Comparison of ENCODE assay signal across 8 cellular contexts in genomic region chr19:5790573-5791520, GRCh38. TPM values are rescaled to one million over a fixed set of nuclear protein-coding genes. Genes with fewer than 3 reads are reported as not detected.
DNase-seq lines count a peak whose midpoint lies in the region; ATAC-seq and TF ChIP-seq lines count a peak whose summit lies in the region.

DUS3L (minus strand) TSS chr19:5791163; CDS start chr19:5791141, 22 bp downstream.

- peaks cover 46% of the 10 kb centered on the region for H3K36me3 Mint-ChIP-seq in activated B cell treated with CpG ODN at 0.5 μM for 24 hours (ENCODE audit: low read depth)
- H3K36me3 Mint-ChIP-seq in immature natural killer cell: peaks cover 10 to 14% (median 13%) of the 10 kb centered on the region in 3 donors

- intact Hi-C loops in activated B cell treated with CpG ODN at 0.5 μM for 24 hours (cut with micrococcal nuclease): loop anchor here (1.0 to 5.0 kb wide), 11 partner anchors 13 to 1319 kb away; partner anchors contain the start of genes CATSPERD, FEM1A, GPR108 and HDGFL2

- H3K27ac Mint-ChIP-seq in activated B cell treated with CpG ODN at 0.5 μM for 24 hours (peak within 1 kb of the TSS; percentile 100), immature natural killer cell (peak within 1 kb of the TSS; percentile 100)

- TF ChIP-seq CTCF in activated B cell treated with CpG ODN at 0.5 μM for 24 hours (IDR thresholded peaks at IDR 0.05): no peak

- H3K4me1 Mint-ChIP-seq in activated B cell treated with CpG ODN at 0.5 μM for 24 hours (peaks cover 15% of the 10 kb centered on the region), immature natural killer cell (peaks cover 15% of the 10 kb centered on the region in 2 donors)

- peak within 1 kb of the TSS; percentile 97 for H3K4me3 Mint-ChIP-seq in activated B cell treated with CpG ODN at 0.5 μM for 24 hours
- peak within 1 kb of the TSS; percentile 98 to 100 (median 99) for H3K4me3 Mint-ChIP-seq in immature natural killer cell

- in situ Hi-C loops in GM18951 (cut with MboI; ENCODE audit: low sequenced_read_pairs, unreplicated experiment): no loop called here

- H3K9me3 Mint-ChIP-seq in activated B cell treated with CpG ODN at 0.5 μM for 24 hours (no peaks in the 10 kb centered on the region), immature natural killer cell (no peaks in the 10 kb centered on the region)

- DNase-seq in AG08395 (ENCODE audit: low spot score) (peak; percentile 99), NCI-H345 (lab: John Stamatoyannopoulos, UW) (peak; percentile 99), activated B cell treated with CpG ODN at 0.5 μM for 24 hours (peak; percentile 89), caudate nucleus (lab: John Stamatoyannopoulos, UW) (peak; percentile 75 to 99 (median 95)), immature natural killer cell (peak; percentile 94 to 95 (median 95)), smooth muscle cell of the brain vasculature (ENCODE audit: low read depth, low spot score) (peak; percentile 96)

- POLR2A ChIA-PET in activated B cell treated with CpG ODN at 0.5 μM for 24 hours (lab: Charles Lee): interaction anchor here (0.7 to 2.9 kb wide), 8 partner anchors 9 to 168 kb away, joined by 4 to 15 read pairs (median 4); partner anchors contain the start of genes CATSPERD, LONP1, NRTN and SAFB

- CTCF ChIA-PET in activated B cell treated with CpG ODN at 0.5 μM for 24 hours (lab: Charles Lee): interaction anchor here (2.3 kb wide), 1 partner anchor 13 kb away, joined by 10 read pairs; no protein-coding TSS in a partner anchor

- peaks cover 3% of the 10 kb centered on the region for H3K27me3 Mint-ChIP-seq in activated B cell treated with CpG ODN at 0.5 μM for 24 hours
- H3K27me3 Mint-ChIP-seq in immature natural killer cell (ENCODE audit: low read depth in 3 of 3): peaks cover 12 to 19% (median 14%) of the 10 kb centered on the region in 3 donors

- H3K27ac ChIP-seq in caudate nucleus (ENCODE audit: low read depth, low read length): peak within 1 kb of the TSS; percentile 97

- ATAC-seq in HG03196 (IDR thresholded peaks at IDR 0.05; ENCODE audit: unreplicated experiment) (peak; percentile 86), activated B cell treated with CpG ODN at 0.5 μM for 24 hours (ENCODE audit: low read depth) (peak; percentile 93)

- peak; percentile 77 for TF ChIP-seq POLR2A in GM18951 (IDR thresholded peaks at IDR 0.05; ENCODE audit: extremely low read depth, insufficient read depth, insufficient read length)

RNA-seq across cellular contexts. Expression of gene DUS3L, which starts in this region (rescaled TPM):
- total RNA-seq in activated B cell treated with CpG ODN at 0.5 μM for 24 hours: 82.8 and 89.1 TPM in 2 replicates
- 10 to 100 TPM; 21.2 to 42.5 (median 33.4) TPM for polyA plus RNA-seq in immature natural killer cell

Comparison
In these comparisons a context has a peak if more than half of its experiments do, and no peak if none do; other contexts are left out.
1. Peak in every context shown above with its lines: DNase-seq, ATAC-seq and H3K27ac ChIP-seq.